9 cellular contexts compared by ENCODE assay signal in the genomic region with DNA sequence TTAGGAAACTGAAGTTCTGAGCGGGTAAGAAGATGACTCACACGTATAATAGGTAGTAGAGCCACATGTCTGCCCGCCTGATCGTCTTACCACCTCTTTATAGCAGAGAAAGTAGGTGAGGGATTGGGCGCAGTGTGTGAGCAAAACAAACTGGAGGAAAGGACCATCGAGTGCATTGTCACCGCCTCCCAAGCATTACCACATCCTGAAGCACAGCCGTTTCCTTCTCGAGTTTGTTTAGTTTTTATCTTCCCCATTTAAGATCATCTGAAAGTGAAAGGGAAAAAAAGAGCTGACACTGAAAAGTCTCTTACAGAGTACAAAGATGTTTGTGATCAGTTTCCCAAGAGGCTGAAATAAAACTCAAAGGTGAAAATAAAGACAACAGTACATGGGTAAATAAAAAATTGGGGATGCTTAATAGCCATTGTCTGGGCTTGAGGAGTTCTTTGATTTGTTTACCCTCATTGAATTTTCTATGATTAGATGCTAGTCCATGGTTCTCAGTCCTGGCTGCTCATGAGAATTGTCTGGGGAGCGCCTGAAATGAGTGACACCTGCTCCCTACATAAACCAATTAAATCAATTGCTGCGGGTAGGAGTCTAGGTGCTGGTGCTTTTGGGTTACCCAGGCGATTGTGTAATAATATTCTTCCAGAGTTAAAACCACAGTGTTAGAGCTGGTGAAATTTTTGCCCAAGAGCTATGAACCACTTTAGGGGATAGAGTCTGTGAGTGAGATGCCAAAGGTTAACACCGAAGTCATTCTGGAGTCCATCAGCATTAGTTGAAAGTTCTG. TPM values are rescaled to one million over a fixed set of nuclear protein-coding genes. Genes with fewer than 3 reads are reported as not detected.
DNase-seq lines count a peak whose midpoint lies in the region; ATAC-seq, FAIRE-seq and TF ChIP-seq lines count a peak whose summit lies in the region.
"Had no signal": no experiment of that assay in that cellular context is flagged by ENCODE, and none has a peak within 500 bp of the region (broad histone marks: within the 10 kb centered on the region; RNA-seq: fewer than 3 reads in every experiment).

No MANE protein-coding gene starts in this region.

- peak overlapping the region; percentile 79 for H3K4me3 ChIP-seq in CD4-positive, CD25-positive, alpha-beta regulatory T cell (ENCODE audit: low read depth, low read length)
- H3K4me3 ChIP-seq in muscle layer of duodenum (ENCODE audit: low read depth in 1 of 2, low read length in 2 of 2) (peak overlapping the region in 1 of 2 donors; percentile 23), esophagus muscularis mucosa (peak overlapping the region in 1 of 4 donors; percentile 15)

- peak; percentile 98 for ATAC-seq in CD4-positive, CD25-positive, alpha-beta regulatory T cell (ENCODE audit: low read depth in 2 of 2)
- peak; percentile 93 for ATAC-seq in GM19397 (IDR thresholded peaks at IDR 0.05; ENCODE audit: unreplicated experiment)
- peak; percentile 90 for ATAC-seq in HG03469 (IDR thresholded peaks at IDR 0.05; ENCODE audit: unreplicated experiment)

- no peaks in the 10 kb centered on the region for H3K9me3 ChIP-seq in CD4-positive, CD25-positive, alpha-beta regulatory T cell (ENCODE audit: control insufficient read depth in 2 of 2, low read length in 2 of 2)
- H3K9me3 ChIP-seq in muscle layer of duodenum (ENCODE audit: control insufficient read depth in 1 of 2, low read length in 2 of 2): no peaks in the 10 kb centered on the region
- H3K9me3 ChIP-seq in esophagus muscularis mucosa: no peaks in the 10 kb centered on the region

- WGBS in esophagus muscularis mucosa: 66% methylated on average over 13 of the region's 13 CpGs

- no peaks in the 10 kb centered on the region for H3K27me3 ChIP-seq in CD4-positive, CD25-positive, alpha-beta regulatory T cell (ENCODE audit: control insufficient read depth, insufficient read depth, low read length)
- H3K27me3 ChIP-seq in muscle layer of duodenum (ENCODE audit: low read depth, low read length): no peaks in the 10 kb centered on the region
- no peaks in the 10 kb centered on the region for H3K27me3 ChIP-seq in esophagus muscularis mucosa

- peak overlapping the region; percentile 67 to 87 (median 82) for H3K4me3 Mint-ChIP-seq in CD4-positive, CD25-positive, alpha-beta regulatory T cell

- peak; percentile 91 for FAIRE-seq in RCC 7860 (lab: Jason Lieb, UNC)
- FAIRE-seq: G401.6 had no signal

- no peaks in the 10 kb centered on the region for H3K36me3 Mint-ChIP-seq in CD4-positive, CD25-positive, alpha-beta regulatory T cell

- TF ChIP-seq CTCF in esophagus muscularis mucosa (IDR thresholded peaks at IDR 0.05): no peak

- no peaks in the 10 kb centered on the region for H3K9me3 Mint-ChIP-seq in CD4-positive, CD25-positive, alpha-beta regulatory T cell

- DNase-seq in CD4-positive, CD25-positive, alpha-beta regulatory T cell: peak; percentile 70 to 94 (median 83)
- DNase-seq in RCC 7860 (ENCODE audit: low spot score) (peak; percentile 51), ureter (ENCODE audit: low spot score) (peak; percentile 55), esophagus muscularis mucosa (ENCODE audit: extremely low spot score) (no peak)
- DNase-seq in activated effector memory CD4-positive, alpha-beta T cell treated with Interleukin-2 at 50 U/mL for 16 hours: peak; percentile 64

- intact Hi-C loops in esophagus muscularis mucosa (cut with DNase I): no loop called here

- no peaks in the 10 kb centered on the region for H3K36me3 ChIP-seq in CD4-positive, CD25-positive, alpha-beta regulatory T cell (ENCODE audit: control insufficient read depth, insufficient read depth, low read length)
- H3K36me3 ChIP-seq in muscle layer of duodenum (ENCODE audit: control insufficient read depth in 1 of 2, insufficient read depth in 2 of 2, low read length in 2 of 2) (no peaks in the 10 kb centered on the region), esophagus muscularis mucosa (no peaks in the 10 kb centered on the region)

- TF ChIP-seq EP300 in esophagus muscularis mucosa (IDR thresholded peaks at IDR 0.05): no peak

- peak overlapping the region; percentile 89 for H3K27ac ChIP-seq in CD4-positive, CD25-positive, alpha-beta regulatory T cell (ENCODE audit: insufficient read depth, low read length, poor library complexity, severe bottlenecking)
- peak overlapping the region; percentile 82 for H3K27ac ChIP-seq in muscle layer of duodenum (ENCODE audit: low read length)
- H3K27ac ChIP-seq in esophagus muscularis mucosa (replicated peaks in 1 of 4): peak overlapping the region in 1 of 4 donors; percentile 36

- peaks cover 19% of the 10 kb centered on the region for H3K4me1 ChIP-seq in CD4-positive, CD25-positive, alpha-beta regulatory T cell (ENCODE audit: control insufficient read depth, insufficient read depth, low read length, poor library complexity, severe bottlenecking)
- H3K4me1 ChIP-seq in muscle layer of duodenum (ENCODE audit: control insufficient read depth in 1 of 2, insufficient read depth in 2 of 2, low read length in 2 of 2) (peaks cover 0 to 11% of the 10 kb centered on the region in 2 donors), esophagus muscularis mucosa (peaks cover 4 to 14% (median 7%) of the 10 kb centered on the region in 4 donors)

- TF ChIP-seq POLR2A in esophagus muscularis mucosa (IDR thresholded peaks at IDR 0.05; ENCODE audit: low read depth): no peak

- H3K27me3 Mint-ChIP-seq in CD4-positive, CD25-positive, alpha-beta regulatory T cell: no peaks in the 10 kb centered on the region

- peaks cover 14 to 78% (median 25%) of the 10 kb centered on the region in 4 donors for H3K4me1 Mint-ChIP-seq in CD4-positive, CD25-positive, alpha-beta regulatory T cell

- H3K27ac Mint-ChIP-seq in CD4-positive, CD25-positive, alpha-beta regulatory T cell: peak overlapping the region; percentile 92 to 98 (median 96)

RNA-seq across cellular contexts. Expression of gene PDK3, which starts 15.0 kb away (rescaled TPM):
- total RNA-seq in CD4-positive, CD25-positive, alpha-beta regulatory T cell: 11.3 TPM
- polyA plus RNA-seq in CD4-positive, CD25-positive, alpha-beta regulatory T cell: 10 to 100 TPM; 29.7 to 33.9 (median 33.4) TPM
- total RNA-seq in ureter (22.7 TPM), esophagus muscularis mucosa (10 to 100 TPM; 38.4 to 63.4 (median 53.4) TPM)
